In the genomic region with DNA sequence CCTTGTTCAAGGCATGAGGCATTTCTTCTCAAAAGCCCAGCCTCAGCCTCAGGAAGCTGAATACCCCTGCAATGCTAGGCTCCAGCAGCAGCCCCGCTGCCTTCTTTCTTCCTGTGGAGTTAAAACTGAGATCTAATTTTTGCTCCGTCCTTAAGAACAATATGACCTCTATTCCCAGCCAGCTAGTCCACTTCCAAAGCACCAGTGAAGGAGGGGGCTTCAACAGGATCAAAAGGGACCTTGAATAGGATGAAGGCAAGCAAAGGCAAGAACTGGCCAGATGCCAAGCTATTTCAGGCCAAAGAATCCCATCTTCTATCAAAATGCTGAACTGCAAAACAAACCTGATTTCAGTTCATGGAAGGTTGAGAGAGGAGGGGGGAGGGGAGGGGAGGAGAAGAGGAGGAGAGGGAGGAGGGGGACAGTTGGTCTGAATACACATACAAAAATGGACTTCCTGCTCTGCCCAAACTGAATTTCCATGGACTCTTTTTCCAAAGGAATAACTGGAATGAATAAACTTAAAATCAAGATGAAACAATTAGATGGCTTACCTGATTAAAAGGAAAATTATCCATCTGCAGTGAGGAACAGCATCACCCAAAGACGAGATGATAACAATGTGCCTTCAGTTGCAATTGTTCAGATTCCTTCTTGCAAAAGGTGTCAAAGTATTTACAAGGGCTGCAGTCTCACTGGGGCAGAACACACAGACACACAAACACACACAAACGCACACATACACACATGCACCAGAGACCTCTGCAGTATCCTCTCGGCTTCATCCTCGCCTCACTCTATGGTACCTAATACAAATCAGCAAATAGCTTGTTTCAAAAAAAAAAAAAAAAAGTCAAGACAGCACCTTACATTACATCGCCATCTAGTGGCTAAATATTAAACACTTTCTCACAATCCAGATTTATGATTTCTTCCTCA, we compare ENCODE assay signal across 9 cellular contexts. TPM values are rescaled to one million over a fixed set of nuclear protein-coding genes. Genes with fewer than 3 reads are reported as not detected.
A peak's percentile ranks its signal among the peaks of the same experiment; 100 is the strongest.
DNase-seq lines count a peak whose midpoint lies in the region; ATAC-seq and TF ChIP-seq lines count a peak whose summit lies in the region.
"Had no signal": no experiment of that assay in that cellular context is flagged by ENCODE, and none has a peak within 500 bp of the region (broad histone marks: within the 10 kb centered on the region; RNA-seq: fewer than 3 reads in every experiment).

TSS of gene SCN1A (minus strand) at position 804 of the 939 bp plus-strand sequence. CDS start 54,399 bp downstream, outside the sequence.

- H3K27me3 ChIP-seq in ACC112 (ENCODE audit: insufficient read depth, low read length), result no peaks in the 10 kb centered on the region

- DNase-seq in LHCN-M2 (ENCODE audit: low read depth) (peak; percentile 47), RKO (ENCODE audit: low spot score) (peak; percentile 69), epidermal melanocyte (ENCODE audit: insufficient read length, low spot score) (peak; percentile 36)
- DNase-seq in stimulated activated CD4-positive, alpha-beta T cell treated with anti-CD3 and anti-CD28 coated beads, Interleukin-4, amount 100 ng/mL, for 24 hours, result no peak

- peak within 1 kb of the TSS; percentile 35; the same call in 1 of the 2 replicates for H3K4me3 ChIP-seq in ACC112 (ENCODE audit: low read depth, low read length)

- no peak within 1 kb of the TSS for H3K27ac ChIP-seq in ACC112 (ENCODE audit: low read depth, low read length)

- H3K4me1 Mint-ChIP-seq in nephron, result peaks cover 6% of the 10 kb centered on the region

- TF ChIP-seq CTCF in GM12873 (IDR thresholded peaks at IDR 0.05; ENCODE audit: insufficient read depth, low read depth, low read length, missing control alignments), result peak; percentile 61
- peak; percentile 64 to 74 (median 74) for TF ChIP-seq CTCF in nephron (IDR thresholded peaks at IDR 0.05; ENCODE audit: unreplicated experiment in 3 of 3)

- H3K4me3 Mint-ChIP-seq in nephron, result peak within 1 kb of the TSS in 1 of 3 experiments; percentile 31
- H3K4me3 Mint-ChIP-seq: dendritic cell treated with granulocyte-macrophage colony-stimulating factor and Interleukin-4, amounts not matched to agents 40 ng/mL and 50 ng/mL, for 4 days had no signal

- H3K27ac Mint-ChIP-seq in nephron, result no peak within 1 kb of the TSS
- H3K27ac Mint-ChIP-seq: dendritic cell treated with granulocyte-macrophage colony-stimulating factor and Interleukin-4, amounts not matched to agents 40 ng/mL and 50 ng/mL, for 4 days had no signal

- H3K9me3 Mint-ChIP-seq in nephron, result no peaks in the 10 kb centered on the region
- H3K9me3 Mint-ChIP-seq: dendritic cell treated with granulocyte-macrophage colony-stimulating factor and Interleukin-4, amounts not matched to agents 40 ng/mL and 50 ng/mL, for 4 days had no signal

- no peaks in the 10 kb centered on the region for H3K36me3 ChIP-seq in ACC112 (ENCODE audit: insufficient read depth, low read length)

- H3K4me1 ChIP-seq in ACC112 (ENCODE audit: control insufficient read depth, insufficient read depth, low read length, unreplicated experiment), result peaks cover 9% of the 10 kb centered on the region

- H2AFZ ChIP-seq in ACC112 (ENCODE audit: low read length, unreplicated experiment), result peak within 1 kb of the TSS; percentile 28

- peaks cover 15% of the 10 kb centered on the region for H3K27me3 Mint-ChIP-seq in nephron (ENCODE audit: low read depth)

- no peaks in the 10 kb centered on the region for H3K36me3 Mint-ChIP-seq in nephron (ENCODE audit: low read depth)

- H3K79me2 ChIP-seq in ACC112 (ENCODE audit: control insufficient read depth, insufficient read depth, low read length, unreplicated experiment), result no peaks in the 10 kb centered on the region

- ATAC-seq in GM19397 (IDR thresholded peaks at IDR 0.05; ENCODE audit: unreplicated experiment), result no peak

RNA-seq across cellular contexts. Expression of gene SCN1A, which starts in this region (rescaled TPM):
- 0.06 and 1.1 TPM in 2 replicates for total RNA-seq in LHCN-M2 (2014; rRNA removed)
- 0.01 TPM for polyA plus RNA-seq in LHCN-M2 (2012)
